ENCODE assay signal across 25 cellular contexts in genomic region chr15:26210980-26211379, GRCh38.
"Had no signal": no experiment of that assay in that cellular context is flagged by ENCODE, and none has a peak within 500 bp of the region (broad histone marks: within the 10 kb centered on the region; RNA-seq: fewer than 3 reads in every experiment).

No MANE protein-coding gene starts in this region.

- H3K4me1 ChIP-seq: stomach, suprapubic skin, testis, thyroid gland, tibial artery, tibial nerve, transverse colon, upper lobe of left lung, upper lobe of right lung, uterus, vagina had no signal

- H3K9me3 ChIP-seq: stomach, suprapubic skin, testis, thoracic aorta, thyroid gland, tibial artery, tibial nerve, transverse colon, upper lobe of left lung, upper lobe of right lung, uterus, vagina had no signal

- DNase-seq: stimulated activated CD4-positive, alpha-beta T cell treated with anti-CD3 and anti-CD28 coated beads, Interleukin-2, amount 100 ng/mL, for 48 hours; stimulated activated CD4-positive, alpha-beta T cell treated with anti-CD3 and anti-CD28 coated beads, Interleukin-4, amount 100 ng/mL, for 1 hour; stimulated activated CD4-positive, alpha-beta T cell treated with anti-CD3 and anti-CD28 coated beads, Interleukin-4, amount 100 ng/mL, for 24 hours; stimulated activated CD4-positive, alpha-beta T cell treated with anti-CD3 and anti-CD28 coated beads, Interleukin-4, amount 100 ng/mL, for 4 hours; stimulated activated CD8-positive, alpha-beta memory T cell treated with anti-CD3 and anti-CD28 coated beads, Interleukin-4, amount 100 ng/mL, for 48 hours; stimulated activated naive B cell treated with anti-CD40 and anti-IgM and Interleukin-4, amounts not matched to agents 10 μg/mL and 1 μg/mL and 100 μg/mL, for 72 hours; stimulated activated naive CD4-positive, alpha-beta T cell; stimulated activated naive CD4-positive, alpha-beta T cell treated with Interleukin-2 at 50 U/mL for 16 hours; stimulated activated naive CD8-positive, alpha-beta T cell treated with anti-CD3 and anti-CD28 coated beads, Interleukin-15, amount 100 ng/mL, for 72 hours; stimulated activated naive CD8-positive, alpha-beta T cell treated with anti-CD3 and anti-CD28 coated beads, Interleukin-15, Interleukin-2, amounts not matched to agents 100 U/mL and 50 U/mL, for 24 hours; stomach; substantia nigra; testis; thyroid gland; tibial artery; transverse colon; upper lobe of left lung; upper lobe of right lung; uterus had no signal

- H3K4me3 ChIP-seq: stomach, suprapubic skin, testis, thoracic aorta, thyroid gland, tibial artery, tibial nerve, transverse colon, upper lobe of left lung, upper lobe of right lung, uterus, vagina had no signal

- ATAC-seq: stimulated activated effector memory CD8-positive, alpha-beta T cell treated with anti-CD3 and anti-CD28 coated beads, Interleukin-12 subunit alpha, Interleukin-12 subunit beta, amount 100 ng/mL, for 72 hours; stimulated activated memory B cell treated with anti-CD40 and anti-IgM and Interleukin-4, amounts not matched to agents 10 μg/mL and 1 μg/mL and 100 μg/mL, for 72 hours; stimulated activated naive B cell treated with anti-CD40 and anti-IgM and Interleukin-4, amounts not matched to agents 10 μg/mL and 1 μg/mL and 100 μg/mL, for 72 hours; stimulated activated naive CD8-positive, alpha-beta T cell treated with anti-CD3 and anti-CD28 coated beads, Interleukin-15, amount 100 ng/mL, for 72 hours; stimulated activated naive CD8-positive, alpha-beta T cell treated with anti-CD3 and anti-CD28 coated beads, Interleukin-15, Interleukin-2, amounts not matched to agents 100 U/mL and 50 U/mL, for 24 hours; upper lobe of right lung had no signal

- H3K27ac ChIP-seq: stomach, suprapubic skin, testis, thoracic aorta, thyroid gland, tibial artery, tibial nerve, transverse colon, upper lobe of left lung, upper lobe of right lung, uterus, vagina had no signal

- H3K27me3 ChIP-seq: stomach, suprapubic skin, testis, thyroid gland, tibial artery, tibial nerve, transverse colon, upper lobe of left lung, upper lobe of right lung, uterus, vagina had no signal

- H3K36me3 ChIP-seq: stomach, suprapubic skin, thoracic aorta, thyroid gland, tibial artery, tibial nerve, transverse colon, upper lobe of left lung, upper lobe of right lung, uterus, vagina had no signal
